ENCODE assay signal across 15 cellular contexts in the genomic region with DNA sequence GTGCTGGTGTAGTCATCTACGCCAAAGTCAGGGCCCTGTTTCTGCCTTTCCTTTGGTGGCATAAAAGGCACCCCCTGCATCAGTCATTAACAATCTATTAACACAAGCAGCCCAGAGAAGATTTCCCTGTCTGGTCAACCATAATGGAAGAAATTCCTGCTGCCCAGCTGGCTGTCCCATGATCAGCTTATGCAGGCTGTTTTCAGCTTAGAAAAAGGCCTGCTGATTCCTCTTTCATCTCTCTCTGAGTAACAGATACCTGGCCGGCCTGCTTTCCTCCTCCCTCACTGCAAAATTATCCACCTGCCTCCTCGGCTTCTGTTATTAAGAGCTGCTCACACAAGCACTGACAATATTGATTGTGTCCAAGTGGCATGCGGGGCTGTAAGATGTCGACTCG.
DNase-seq lines count a peak whose midpoint lies in the region; ATAC-seq and TF ChIP-seq lines count a peak whose summit lies in the region.
"Had no signal": no experiment of that assay in that cellular context is flagged by ENCODE, and none has a peak within 500 bp of the region (broad histone marks: within the 10 kb centered on the region; RNA-seq: fewer than 3 reads in every experiment).

No MANE protein-coding gene starts in this region.

- H3K27ac ChIP-seq in WERI-Rb-1 (no peak overlapping the region; the same call in 1 of the 2 replicates), thyroid gland (no peak overlapping the region)
- H3K27ac ChIP-seq: A549 had no signal

- DNase-seq in WERI-Rb-1 (peak; percentile 64), epithelial cell of proximal tubule (ENCODE audit: low read depth) (peak; percentile 18), thyroid gland (peak; percentile 20 to 51), Kasumi-1 (lab: John Stamatoyannopoulos, UW) (no peak)
- no peak for DNase-seq in activated T-cell treated with anti-CD3 and anti-CD28 coated beads, Interleukin-2, amount 50 U/mL, for 1 hour
- DNase-seq: CD8-positive, alpha-beta T cell; COR-L47; DMS153; DMS79 treated with DMSO at 0.1 percent for 48 hours; EL; GDM1 had no signal

- no peaks in the 10 kb centered on the region for H3K9me3 ChIP-seq in WERI-Rb-1 (ENCODE audit: severe bottlenecking)
- H3K9me3 ChIP-seq in neuron (ENCODE audit: low read length): no peaks in the 10 kb centered on the region
- H3K9me3 ChIP-seq in thyroid gland: no peaks in the 10 kb centered on the region
- H3K9me3 ChIP-seq: A549 had no signal

- no peak for ATAC-seq in HG03565 (IDR thresholded peaks at IDR 0.05; ENCODE audit: unreplicated experiment)
- ATAC-seq: A549; CD8-positive, alpha-beta T cell; HepG2 had no signal

- WGBS in thyroid gland, 2 donors: 52 to 56% methylated on average over 6 of the region's 6 CpGs

- H3K4me1 ChIP-seq in neuron (ENCODE audit: insufficient read depth, low read length) (peaks cover 5% of the 10 kb centered on the region), thyroid gland (peaks cover 0 to 3% of the 10 kb centered on the region in 2 donors)
- H3K4me1 ChIP-seq: A549 had no signal

- no peak for TF ChIP-seq POLR2A in thyroid gland (IDR thresholded peaks at IDR 0.05)

- peak overlapping the region; percentile 18 for H2AFZ ChIP-seq in neuron (ENCODE audit: low read depth, low read length)

- H3K27me3 ChIP-seq in WERI-Rb-1 (ENCODE audit: insufficient read depth, low read depth, severe bottlenecking): no peaks in the 10 kb centered on the region
- H3K27me3 ChIP-seq in neuron (ENCODE audit: insufficient read depth, low read length): no peaks in the 10 kb centered on the region
- no peaks in the 10 kb centered on the region for H3K27me3 ChIP-seq in thyroid gland

- no peaks in the 10 kb centered on the region for H3K36me3 ChIP-seq in WERI-Rb-1
- H3K36me3 ChIP-seq in neuron (ENCODE audit: insufficient read depth, low read length): no peaks in the 10 kb centered on the region
- no peaks in the 10 kb centered on the region for H3K36me3 ChIP-seq in thyroid gland

- H3K4me3 ChIP-seq in WERI-Rb-1 (ENCODE audit: low read depth, low read length): no peak overlapping the region
- no peak overlapping the region for H3K4me3 ChIP-seq in epithelial cell of proximal tubule (ENCODE audit: low read depth, low read length)
- no peak overlapping the region for H3K4me3 ChIP-seq in neuron (ENCODE audit: low read length)
- no peak overlapping the region for H3K4me3 ChIP-seq in thyroid gland (replicated peaks in 1 of 3)
- H3K4me3 ChIP-seq: A549 had no signal

- TF ChIP-seq CTCF in WERI-Rb-1 (IDR thresholded peaks at IDR 0.05; ENCODE audit: low read depth, low read length) (no peak), epithelial cell of proximal tubule (conservative IDR thresholded peaks at IDR 0.05; ENCODE audit: low read depth, low read length) (no peak), thyroid gland (IDR thresholded peaks at IDR 0.05) (no peak)

- intact Hi-C loops in thyroid gland (cut with DNase I): no loop called here

Comparison
In these comparisons a context has a peak if more than half of its experiments do, and no peak if none do; other contexts are left out.
1. DNase-seq: peak in WERI-Rb-1 (single experiment), epithelial cell of proximal tubule (single experiment) and thyroid gland (2 of 2); none in activated T-cell treated with anti-CD3 and anti-CD28 coated beads, Interleukin-2, amount 50 U/mL, for 1 hour (single experiment) and Kasumi-1 (0 of 2).